ENCODE assay signal across 17 cellular contexts in genomic region chr9:91883503-91883902, GRCh38.
DNase-seq lines count a peak whose midpoint lies in the region; ATAC-seq and TF ChIP-seq lines count a peak whose summit lies in the region.
"Had no signal": no experiment of that assay in that cellular context is flagged by ENCODE, and none has a peak within 500 bp of the region (broad histone marks: within the 10 kb centered on the region; RNA-seq: fewer than 3 reads in every experiment).

No MANE protein-coding gene starts in this region.

- H3K4me3 Mint-ChIP-seq in neural progenitor cell = no peak overlapping the region
- H3K4me3 Mint-ChIP-seq: CD14-positive monocyte; CD8-positive, alpha-beta T cell; GM23338 had no signal

- H3K9ac ChIP-seq in mesenchymal stem cell (ENCODE audit: low read length) = no peak overlapping the region
- no peak overlapping the region for H3K9ac ChIP-seq in neural progenitor cell

- intact Hi-C loops in left cardiac atrium (cut with DNase I) = loop anchor here in 1 of 2 donors (10.0 kb wide), 1 partner anchor 61 kb away; no protein-coding TSS in a partner anchor
- intact Hi-C loops in left ventricle myocardium inferior (cut with micrococcal nuclease) = no loop called here
- intact Hi-C loops in mucosa of descending colon (cut with DNase I, micrococcal nuclease) = no loop called here
- intact Hi-C loops in ovary (cut with DNase I) = no loop called here

- H3K4me2 ChIP-seq in mesenchymal stem cell (ENCODE audit: low read length, poor library complexity, severe bottlenecking) (no peak overlapping the region), neural progenitor cell (peak overlapping the region; percentile 76)

- no peaks in the 10 kb centered on the region for H3K27me3 Mint-ChIP-seq in neural progenitor cell (ENCODE audit: insufficient read depth, low read depth)

- no peak overlapping the region for H3K27ac ChIP-seq in left ventricle myocardium inferior (replicated peaks)
- no peak overlapping the region for H3K27ac ChIP-seq in mesenchymal stem cell (ENCODE audit: low read length, poor library complexity, severe bottlenecking)
- H3K27ac ChIP-seq in neural progenitor cell = peak overlapping the region; percentile 94
- no peak overlapping the region for H3K27ac ChIP-seq in ovary
- H3K27ac ChIP-seq: 22Rv1, HL-60 had no signal

- H2BK120ac ChIP-seq in mesenchymal stem cell (ENCODE audit: low read depth, low read length) = no peak overlapping the region

- H2AFZ ChIP-seq in mesenchymal stem cell (ENCODE audit: low read depth, low read length) (no peak overlapping the region), neural progenitor cell (replicated peaks) (no peak overlapping the region)
- H2AFZ ChIP-seq: GM23338 had no signal

- ATAC-seq in left cardiac atrium = peak; percentile 61 to 70
- ATAC-seq in mucosa of descending colon = no peak
- ATAC-seq: CD8-positive, alpha-beta T cell; GM23338 had no signal

- peak overlapping the region; percentile 47 for H2BK5ac ChIP-seq in mesenchymal stem cell (ENCODE audit: low read depth, low read length, poor library complexity, severe bottlenecking)

- H3K79me1 ChIP-seq in mesenchymal stem cell (replicated peaks; ENCODE audit: low read length, poor library complexity, severe bottlenecking) = peaks cover 22% of the 10 kb centered on the region

- H2AK5ac ChIP-seq in mesenchymal stem cell (ENCODE audit: low read length, severe bottlenecking) = peak overlapping the region; percentile 45

- H4K8ac ChIP-seq in mesenchymal stem cell (ENCODE audit: low read length) = no peak overlapping the region

- WGBS in mesenchymal stem cell = 88% methylated on average over 3 of the region's 3 CpGs
- WGBS in ovary, 3 donors = 93% methylated on average over 3 of the region's 3 CpGs

- H3K9me3 Mint-ChIP-seq in neural progenitor cell = peaks cover 4% of the 10 kb centered on the region
- H3K9me3 Mint-ChIP-seq: CD8-positive, alpha-beta T cell; GM23338 had no signal

- H3K4ac ChIP-seq in mesenchymal stem cell (ENCODE audit: low read depth in 1 of 2, low read length in 2 of 2) = no peak overlapping the region

- peaks cover 11% of the 10 kb centered on the region for H3K4me1 ChIP-seq in left ventricle myocardium inferior
- peaks cover 17% of the 10 kb centered on the region for H3K4me1 ChIP-seq in mesenchymal stem cell (ENCODE audit: control insufficient read depth, insufficient read depth, low read depth, low read length)
- peaks cover 46% of the 10 kb centered on the region for H3K4me1 ChIP-seq in neural progenitor cell
- H3K4me1 ChIP-seq in mucosa of descending colon (ENCODE audit: low read depth) = peaks cover 4% of the 10 kb centered on the region
- H3K4me1 ChIP-seq in ovary (ENCODE audit: insufficient read depth) = peaks cover 25% of the 10 kb centered on the region

- H3K36me3 Mint-ChIP-seq in neural progenitor cell = peaks cover 31% of the 10 kb centered on the region
- H3K36me3 Mint-ChIP-seq: CD14-positive monocyte; CD8-positive, alpha-beta T cell had no signal

- DNase-seq in left cardiac atrium (no peak), left ventricle myocardium inferior (no peak), mesenchymal stem cell (no peak), neural progenitor cell (ENCODE audit: low spot score) (no peak), mucosa of descending colon (no peak), ovary (no peak), NCI-H2029 treated with DMSO at 0.1 percent for 48 hours (lab: John Stamatoyannopoulos, UW) (no peak)
- DNase-seq: CD8-positive, alpha-beta T cell; COR-L47; DMS153; DMS79 treated with DMSO at 0.1 percent for 48 hours; EL; H7 had no signal

- H3K9me3 ChIP-seq in left ventricle myocardium inferior (replicated peaks) (no peaks in the 10 kb centered on the region), mesenchymal stem cell (ENCODE audit: control insufficient read depth, low read length) (no peaks in the 10 kb centered on the region), neural progenitor cell (ENCODE audit: low read depth) (no peaks in the 10 kb centered on the region), mucosa of descending colon (no peaks in the 10 kb centered on the region), ovary (no peaks in the 10 kb centered on the region)

- H3K36me3 ChIP-seq in left ventricle myocardium inferior (no peaks in the 10 kb centered on the region), mesenchymal stem cell (ENCODE audit: control insufficient read depth in 1 of 2, insufficient read depth in 2 of 2, low read depth in 1 of 2, low read length in 2 of 2) (peaks cover 0 to 2% of the 10 kb centered on the region in 2 experiments), neural progenitor cell (no peaks in the 10 kb centered on the region), mucosa of descending colon (ENCODE audit: low read depth) (no peaks in the 10 kb centered on the region), ovary (no peaks in the 10 kb centered on the region)

- no peak overlapping the region for H3K14ac ChIP-seq in mesenchymal stem cell (ENCODE audit: low read length in 2 of 2)

- H3K27ac Mint-ChIP-seq in neural progenitor cell = peak overlapping the region; percentile 86
- H3K27ac Mint-ChIP-seq: CD14-positive monocyte; CD8-positive, alpha-beta T cell; GM23338 had no signal

- H3K4me1 Mint-ChIP-seq in neural progenitor cell = peaks cover 46% of the 10 kb centered on the region

- no peak overlapping the region for H3K23ac ChIP-seq in mesenchymal stem cell (ENCODE audit: low read length in 2 of 2)

- H3K27me3 ChIP-seq in left ventricle myocardium inferior (ENCODE audit: low read depth) (peaks cover 26% of the 10 kb centered on the region), mesenchymal stem cell (ENCODE audit: control insufficient read depth in 1 of 2, insufficient read depth in 1 of 2, low read length in 2 of 2) (no peaks in the 10 kb centered on the region), neural progenitor cell (no peaks in the 10 kb centered on the region), ovary (no peaks in the 10 kb centered on the region)

- no peak overlapping the region for H4K91ac ChIP-seq in mesenchymal stem cell (ENCODE audit: low read length)

- TF ChIP-seq EP300 in ovary (IDR thresholded peaks at IDR 0.05) = no peak

- TF ChIP-seq CTCF in left ventricle myocardium inferior (IDR thresholded peaks at IDR 0.05; ENCODE audit: borderline replicate concordance) (no peak), neural progenitor cell (IDR thresholded peaks at IDR 0.05) (no peak), mucosa of descending colon (IDR thresholded peaks at IDR 0.05) (no peak), ovary (IDR thresholded peaks at IDR 0.05) (no peak)

- no peak overlapping the region for H2BK15ac ChIP-seq in mesenchymal stem cell (ENCODE audit: low read depth, poor library complexity, severe bottlenecking)

- peaks cover 28% of the 10 kb centered on the region for H3K79me2 ChIP-seq in neural progenitor cell (ENCODE audit: low read depth)

- TF ChIP-seq POLR2A in ovary (IDR thresholded peaks at IDR 0.05) = no peak

- H3F3A ChIP-seq in neural progenitor cell (ENCODE audit: low read depth) = peaks cover 40% of the 10 kb centered on the region

- H3K4me3 ChIP-seq in left ventricle myocardium inferior (no peak overlapping the region), mesenchymal stem cell (ENCODE audit: insufficient read depth in 1 of 2, low read depth in 1 of 2, low read length in 2 of 2) (no peak overlapping the region), neural progenitor cell (no peak overlapping the region), mucosa of descending colon (no peak overlapping the region), ovary (no peak overlapping the region)
- H3K4me3 ChIP-seq: GM23338 had no signal

- H3K18ac ChIP-seq in mesenchymal stem cell (ENCODE audit: low read depth in 1 of 2, low read length in 2 of 2) = no peak overlapping the region

- H4K20me1 ChIP-seq in neural progenitor cell (ENCODE audit: low read depth) = no peaks in the 10 kb centered on the region

- no peak overlapping the region for H2BK12ac ChIP-seq in mesenchymal stem cell (ENCODE audit: low read length in 2 of 2)
